ENCODE assay signal across 1 cellular context in the genomic region with DNA sequence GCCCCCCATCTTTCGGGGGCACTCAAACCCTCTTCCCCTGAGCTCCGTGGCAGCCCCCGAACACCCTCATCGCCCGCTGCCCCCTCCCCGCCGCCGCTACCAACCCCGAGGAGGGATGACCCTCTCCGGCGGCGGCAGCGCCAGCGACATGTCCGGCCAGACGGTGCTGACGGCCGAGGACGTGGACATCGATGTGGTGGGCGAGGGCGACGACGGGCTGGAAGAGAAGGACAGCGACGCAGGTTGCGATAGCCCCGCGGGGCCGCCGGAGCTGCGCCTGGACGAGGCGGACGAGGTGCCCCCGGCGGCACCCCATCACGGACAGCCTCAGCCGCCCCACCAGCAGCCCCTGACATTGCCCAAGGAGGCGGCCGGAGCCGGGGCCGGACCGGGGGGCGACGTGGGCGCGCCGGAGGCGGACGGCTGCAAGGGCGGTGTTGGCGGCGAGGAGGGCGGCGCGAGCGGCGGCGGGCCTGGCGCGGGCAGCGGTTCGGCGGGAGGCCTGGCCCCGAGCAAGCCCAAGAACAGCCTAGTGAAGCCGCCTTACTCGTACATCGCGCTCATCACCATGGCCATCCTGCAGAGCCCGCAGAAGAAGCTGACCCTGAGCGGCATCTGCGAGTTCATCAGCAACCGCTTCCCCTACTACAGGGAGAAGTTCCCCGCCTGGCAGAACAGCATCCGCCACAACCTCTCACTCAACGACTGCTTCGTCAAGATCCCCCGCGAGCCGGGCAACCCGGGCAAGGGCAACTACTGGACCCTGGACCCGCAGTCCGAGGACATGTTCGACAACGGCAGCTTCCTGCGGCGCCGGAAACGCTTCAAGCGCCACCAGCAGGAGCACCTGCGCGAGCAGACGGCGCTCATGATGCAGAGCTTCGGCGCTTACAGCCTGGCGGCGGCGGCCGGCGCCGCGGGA.
TF ChIP-seq lines count a peak whose summit lies in the region.

No MANE protein-coding gene starts in this region.

TF ChIP-seq in K562, 482 proteins besides CTCF, POLR2A, EP300 and RAD21 (continued from another document):
- TF ChIP-seq ZNF512 (tag; IDR thresholded peaks at IDR 0.05) = no peak
- no peak for TF ChIP-seq LARP7 (IDR thresholded peaks at IDR 0.05)
- peak; percentile 25; the same call in 1 of the 2 replicates for TF ChIP-seq PHF8 (IDR thresholded peaks at IDR 0.05; ENCODE audit: borderline replicate concordance, low read length)
- TF ChIP-seq, protein P1, sequence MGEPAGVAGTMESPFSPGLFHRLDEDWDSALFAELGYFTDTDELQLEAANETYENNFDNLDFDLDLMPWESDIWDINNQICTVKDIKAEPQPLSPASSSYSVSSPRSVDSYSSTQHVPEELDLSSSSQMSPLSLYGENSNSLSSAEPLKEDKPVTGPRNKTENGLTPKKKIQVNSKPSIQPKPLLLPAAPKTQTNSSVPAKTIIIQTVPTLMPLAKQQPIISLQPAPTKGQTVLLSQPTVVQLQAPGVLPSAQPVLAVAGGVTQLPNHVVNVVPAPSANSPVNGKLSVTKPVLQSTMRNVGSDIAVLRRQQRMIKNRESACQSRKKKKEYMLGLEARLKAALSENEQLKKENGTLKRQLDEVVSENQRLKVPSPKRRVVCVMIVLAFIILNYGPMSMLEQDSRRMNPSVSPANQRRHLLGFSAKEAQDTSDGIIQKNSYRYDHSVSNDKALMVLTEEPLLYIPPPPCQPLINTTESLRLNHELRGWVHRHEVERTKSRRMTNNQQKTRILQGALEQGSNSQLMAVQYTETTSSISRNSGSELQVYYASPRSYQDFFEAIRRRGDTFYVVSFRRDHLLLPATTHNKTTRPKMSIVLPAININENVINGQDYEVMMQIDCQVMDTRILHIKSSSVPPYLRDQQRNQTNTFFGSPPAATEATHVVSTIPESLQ (CRISPR knock-in tag; IDR thresholded peaks at IDR 0.05) = no peak
- no peak for TF ChIP-seq NELFE (IDR thresholded peaks at IDR 0.05; ENCODE audit: insufficient read depth, insufficient read length)
- TF ChIP-seq ZZZ3 (IDR thresholded peaks at IDR 0.05) = no peak
- TF ChIP-seq, protein P2, sequence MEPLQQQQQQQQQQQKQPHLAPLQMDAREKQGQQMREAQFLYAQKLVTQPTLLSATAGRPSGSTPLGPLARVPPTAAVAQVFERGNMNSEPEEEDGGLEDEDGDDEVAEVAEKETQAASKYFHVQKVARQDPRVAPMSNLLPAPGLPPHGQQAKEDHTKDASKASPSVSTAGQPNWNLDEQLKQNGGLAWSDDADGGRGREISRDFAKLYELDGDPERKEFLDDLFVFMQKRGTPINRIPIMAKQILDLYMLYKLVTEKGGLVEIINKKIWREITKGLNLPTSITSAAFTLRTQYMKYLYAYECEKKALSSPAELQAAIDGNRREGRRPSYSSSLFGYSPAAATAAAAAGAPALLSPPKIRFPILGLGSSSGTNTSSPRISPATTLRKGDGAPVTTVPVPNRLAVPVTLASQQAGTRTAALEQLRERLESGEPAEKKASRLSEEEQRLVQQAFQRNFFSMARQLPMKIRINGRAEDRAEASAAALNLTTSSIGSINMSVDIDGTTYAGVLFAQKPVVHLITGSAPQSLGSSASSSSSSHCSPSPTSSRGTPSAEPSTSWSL (CRISPR knock-in tag; IDR thresholded peaks at IDR 0.05; ENCODE audit: borderline replicate concordance) = no peak
- TF ChIP-seq ZBTB33 (CRISPR knock-in tag; IDR thresholded peaks at IDR 0.05) = peak; percentile 89
- peak in 1 of 2 experiments; percentile 41; a peak in 1 of 3 replicates for TF ChIP-seq CBX3 (IDR thresholded peaks at IDR 0.05; ENCODE audit: borderline replicate concordance in 1 of 2, low read length in 2 of 2)
- TF ChIP-seq PCBP1 (IDR thresholded peaks at IDR 0.05; ENCODE audit: low read depth, low read length, poor library complexity, severe bottlenecking) = peak; percentile 43
- TF ChIP-seq ZBTB34 (CRISPR knock-in tag; IDR thresholded peaks at IDR 0.05) = no peak
- no peak for TF ChIP-seq ZNF224 (CRISPR knock-in tag; IDR thresholded peaks at IDR 0.05)
- TF ChIP-seq ZNF134 (CRISPR knock-in tag; conservative IDR thresholded peaks at IDR 0.05) = no peak
- TF ChIP-seq ARID2 (IDR thresholded peaks at IDR 0.05) = no peak
- TF ChIP-seq ZNF785 (CRISPR knock-in tag; IDR thresholded peaks at IDR 0.05) = no peak
- no peak for TF ChIP-seq HEY1 (CRISPR knock-in tag; IDR thresholded peaks at IDR 0.05; ENCODE audit: borderline replicate concordance)
- TF ChIP-seq MIER1 (IDR thresholded peaks at IDR 0.05; ENCODE audit: low read depth) = no peak
- TF ChIP-seq, protein P3, sequence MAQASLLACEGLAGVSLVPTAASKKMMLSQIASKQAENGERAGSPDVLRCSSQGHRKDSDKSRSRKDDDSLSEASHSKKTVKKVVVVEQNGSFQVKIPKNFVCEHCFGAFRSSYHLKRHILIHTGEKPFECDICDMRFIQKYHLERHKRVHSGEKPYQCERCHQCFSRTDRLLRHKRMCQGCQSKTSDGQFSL (CRISPR knock-in tag; IDR thresholded peaks at IDR 0.05) = no peak; the same call in none of the 2 replicates
- TF ChIP-seq, protein P3 (tag; IDR thresholded peaks at IDR 0.05) = no peak
- TF ChIP-seq SUPT5H (IDR thresholded peaks at IDR 0.05) = no peak
